Comparison of ENCODE assay signal across 8 cellular contexts in the genomic region with DNA sequence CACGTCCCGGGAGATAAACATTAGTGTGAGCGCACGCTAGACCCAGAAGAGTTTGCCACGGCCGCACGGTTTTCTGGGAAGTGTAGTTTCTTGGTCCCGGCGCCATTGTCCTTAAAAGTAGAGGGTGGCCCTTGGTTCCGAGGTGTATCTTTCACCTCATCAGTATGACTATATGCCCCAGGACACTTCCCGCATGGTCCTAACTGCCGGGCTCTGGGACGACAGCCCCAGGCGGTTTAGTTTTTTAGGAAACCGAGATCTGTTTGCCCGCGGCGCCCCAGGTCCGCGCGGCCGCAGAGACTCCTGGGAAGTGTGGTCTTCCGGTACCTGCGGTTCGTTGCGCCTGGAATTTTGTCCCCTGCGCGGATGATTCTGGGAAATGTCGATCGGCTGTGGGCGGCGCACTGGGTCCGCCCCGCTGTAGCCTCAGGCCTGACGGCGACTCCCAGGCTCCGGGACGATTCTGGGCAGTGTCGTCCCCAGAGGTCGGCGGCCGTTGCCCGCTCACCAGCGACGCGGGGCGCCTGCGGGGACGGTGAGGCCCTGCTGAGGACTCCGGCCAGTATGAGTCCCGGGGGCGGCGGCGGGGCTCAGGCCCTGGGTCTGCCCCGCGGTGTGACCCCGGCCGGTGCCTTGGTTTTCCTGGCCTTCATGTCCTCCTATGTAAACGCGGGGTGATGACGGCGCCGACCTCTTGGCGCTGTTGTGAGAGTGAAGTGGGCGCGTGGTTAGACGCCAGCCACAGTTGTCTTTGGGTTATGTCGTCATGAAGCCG. TPM values are rescaled to one million over a fixed set of nuclear protein-coding genes. Genes with fewer than 3 reads are reported as not detected.
DNase-seq lines count a peak whose midpoint lies in the region; ATAC-seq and TF ChIP-seq lines count a peak whose summit lies in the region.

A gene (plus strand): TSS at position 418 of the 775 bp plus-strand sequence. CDS start 795 bp downstream, outside the sequence.

- peaks cover 19% of the 10 kb centered on the region for H3K9me3 Mint-ChIP-seq in activated T-helper 2 cell treated with anti-CD3 and anti-CD28 coated beads, Interferon-gamma antibody, Interleukin-2, Interleukin-4, amounts not matched to agents 10 μg/mL and 5 μg/mL and 100 μg/mL, durations not matched to agents 14 hours and 24 hours and 36 hours
- peaks cover 21% of the 10 kb centered on the region for H3K9me3 Mint-ChIP-seq in nephron

- peak; percentile 97 for DNase-seq in GM23248
- DNase-seq in Karpas-422: peak; percentile 93
- peak; percentile 92 for DNase-seq in RPMI7951 (ENCODE audit: low read depth)
- peak; percentile 77 for DNase-seq in activated T-helper 2 cell treated with anti-CD3 and anti-CD28 coated beads, Interferon-gamma antibody, Interleukin-2, Interleukin-4, amounts not matched to agents 10 μg/mL and 5 μg/mL and 100 μg/mL, durations not matched to agents 14 hours and 24 hours and 36 hours (ENCODE audit: low spot score)
- peak; percentile 92 for DNase-seq in fibroblast of pulmonary artery (ENCODE audit: low read depth)
- DNase-seq in stimulated activated naive CD8-positive, alpha-beta T cell treated with anti-CD3 and anti-CD28 coated beads, Interleukin-15, Interleukin-2, amounts not matched to agents 100 U/mL and 50 U/mL, for 24 hours: peak; percentile 81

- H3K4me3 ChIP-seq in DOHH2 (ENCODE audit: low read length) (peak within 1 kb of the TSS; percentile 75), GM23248 (peak within 1 kb of the TSS; percentile 88), Karpas-422 (ENCODE audit: low read length) (peak within 1 kb of the TSS; percentile 85), fibroblast of pulmonary artery (replicated peaks; ENCODE audit: low read depth, low read length) (peak within 1 kb of the TSS; percentile 89)

- H3K9ac ChIP-seq in GM23248: peak within 1 kb of the TSS; percentile 96
- peak within 1 kb of the TSS; percentile 83 for H3K9ac ChIP-seq in Karpas-422 (ENCODE audit: low read length)

- peak within 1 kb of the TSS; percentile 95 for H3K27ac Mint-ChIP-seq in activated T-helper 2 cell treated with anti-CD3 and anti-CD28 coated beads, Interferon-gamma antibody, Interleukin-2, Interleukin-4, amounts not matched to agents 10 μg/mL and 5 μg/mL and 100 μg/mL, durations not matched to agents 14 hours and 24 hours and 36 hours
- H3K27ac Mint-ChIP-seq in nephron: peak within 1 kb of the TSS; percentile 97 to 99 (median 97)

- WGBS in GM23248 (ENCODE audit: low coverage in 1 of 2, low lambda C conversion rate in 2 of 2, missing lambda C conversion rate in 2 of 2), 2 experiments: 1 to 2% methylated on average over 43 to 67 of the region's 69 CpGs

- peaks cover 17% of the 10 kb centered on the region for H3K4me1 Mint-ChIP-seq in activated T-helper 2 cell treated with anti-CD3 and anti-CD28 coated beads, Interferon-gamma antibody, Interleukin-2, Interleukin-4, amounts not matched to agents 10 μg/mL and 5 μg/mL and 100 μg/mL, durations not matched to agents 14 hours and 24 hours and 36 hours (ENCODE audit: low read depth)
- H3K4me1 Mint-ChIP-seq in nephron: peaks cover 14% of the 10 kb centered on the region

- no peaks in the 10 kb centered on the region for H3K27me3 Mint-ChIP-seq in activated T-helper 2 cell treated with anti-CD3 and anti-CD28 coated beads, Interferon-gamma antibody, Interleukin-2, Interleukin-4, amounts not matched to agents 10 μg/mL and 5 μg/mL and 100 μg/mL, durations not matched to agents 14 hours and 24 hours and 36 hours (ENCODE audit: low read depth)
- no peaks in the 10 kb centered on the region for H3K27me3 Mint-ChIP-seq in nephron (ENCODE audit: low read depth)

- peaks cover 22% of the 10 kb centered on the region for H3K36me3 Mint-ChIP-seq in activated T-helper 2 cell treated with anti-CD3 and anti-CD28 coated beads, Interferon-gamma antibody, Interleukin-2, Interleukin-4, amounts not matched to agents 10 μg/mL and 5 μg/mL and 100 μg/mL, durations not matched to agents 14 hours and 24 hours and 36 hours (ENCODE audit: low read depth)
- peaks cover 45% of the 10 kb centered on the region for H3K36me3 Mint-ChIP-seq in nephron (ENCODE audit: low read depth)

- in situ Hi-C loops in GM23248 (cut with MboI): no loop called here

- TF ChIP-seq CTCF in DOHH2 (IDR thresholded peaks at IDR 0.05; ENCODE audit: low read depth, low read length, poor library complexity, severe bottlenecking) (peak; percentile 15), fibroblast of pulmonary artery (IDR thresholded peaks at IDR 0.05; ENCODE audit: low read length, missing control alignments) (no peak), nephron (IDR thresholded peaks at IDR 0.05; ENCODE audit: unreplicated experiment in 3 of 3) (no peak)

- H3K4me3 Mint-ChIP-seq in activated T-helper 2 cell treated with anti-CD3 and anti-CD28 coated beads, Interferon-gamma antibody, Interleukin-2, Interleukin-4, amounts not matched to agents 10 μg/mL and 5 μg/mL and 100 μg/mL, durations not matched to agents 14 hours and 24 hours and 36 hours (ENCODE audit: low read depth): peak within 1 kb of the TSS; percentile 91
- H3K4me3 Mint-ChIP-seq in nephron: peak within 1 kb of the TSS; percentile 88 to 96 (median 94)

- H3K4me1 ChIP-seq in DOHH2 (ENCODE audit: control insufficient read depth, low read length) (peaks cover 16% of the 10 kb centered on the region), GM23248 (ENCODE audit: insufficient read depth) (peaks cover 8% of the 10 kb centered on the region), Karpas-422 (ENCODE audit: low read length) (peaks cover 16% of the 10 kb centered on the region)

- ATAC-seq in stimulated activated naive CD8-positive, alpha-beta T cell treated with anti-CD3 and anti-CD28 coated beads, Interleukin-15, Interleukin-2, amounts not matched to agents 100 U/mL and 50 U/mL, for 24 hours: peak; percentile 87

- H3K27ac ChIP-seq in DOHH2 (ENCODE audit: low read depth, low read length) (peak within 1 kb of the TSS; percentile 41), GM23248 (peak within 1 kb of the TSS; percentile 97), Karpas-422 (ENCODE audit: low read length) (no peak within 1 kb of the TSS)

- H3K9me3 ChIP-seq in DOHH2 (ENCODE audit: control insufficient read depth, insufficient read depth, low read length) (no peaks in the 10 kb centered on the region), GM23248 (ENCODE audit: low read depth) (no peaks in the 10 kb centered on the region), Karpas-422 (ENCODE audit: low read length) (peaks cover 10% of the 10 kb centered on the region; the same call in 1 of the 2 replicates)

- peak within 1 kb of the TSS; percentile 91 for H2AFZ ChIP-seq in GM23248
- peak within 1 kb of the TSS; percentile 98 for H2AFZ ChIP-seq in Karpas-422 (ENCODE audit: low read length)

- intact Hi-C loops in activated T-helper 2 cell treated with anti-CD3 and anti-CD28 coated beads, Interferon-gamma antibody, Interleukin-2, Interleukin-4, amounts not matched to agents 10 μg/mL and 5 μg/mL and 100 μg/mL, durations not matched to agents 14 hours and 24 hours and 36 hours (cut with micrococcal nuclease): loop anchor here (1.0 kb wide), 2 partner anchors 39 to 57 kb away; a partner anchor contains a TSS

- no peaks in the 10 kb centered on the region for H4K20me1 ChIP-seq in DOHH2 (ENCODE audit: control insufficient read depth, insufficient read depth, low read depth, low read length)
- H4K20me1 ChIP-seq in GM23248 (ENCODE audit: insufficient read depth): no peaks in the 10 kb centered on the region
- H4K20me1 ChIP-seq in Karpas-422 (ENCODE audit: insufficient read depth, low read depth, low read length): no peaks in the 10 kb centered on the region

- H3F3A ChIP-seq in DOHH2 (ENCODE audit: control insufficient read depth, insufficient read depth) (no peaks in the 10 kb centered on the region), GM23248 (ENCODE audit: insufficient read depth) (no peaks in the 10 kb centered on the region)

- H3K79me2 ChIP-seq in DOHH2 (ENCODE audit: control insufficient read depth, low read length) (peaks cover 2% of the 10 kb centered on the region; the same call in 1 of the 2 replicates), GM23248 (ENCODE audit: insufficient read depth) (peaks cover 16% of the 10 kb centered on the region), Karpas-422 (ENCODE audit: low read length) (peaks cover 5% of the 10 kb centered on the region; the same call in 1 of the 2 replicates)

- H3K4me2 ChIP-seq in DOHH2 (ENCODE audit: low read length) (peak within 1 kb of the TSS; percentile 73), GM23248 (ENCODE audit: unreplicated experiment) (peak within 1 kb of the TSS; percentile 88), Karpas-422 (ENCODE audit: low read depth, low read length, poor library complexity, severe bottlenecking) (peak within 1 kb of the TSS; percentile 96)

- H3K27me3 ChIP-seq in DOHH2 (ENCODE audit: control insufficient read depth, low read length): no peaks in the 10 kb centered on the region
- no peaks in the 10 kb centered on the region for H3K27me3 ChIP-seq in GM23248 (replicated peaks; ENCODE audit: insufficient read depth)
- H3K27me3 ChIP-seq in Karpas-422 (ENCODE audit: low read length): no peaks in the 10 kb centered on the region

- H3K36me3 ChIP-seq in DOHH2 (ENCODE audit: control insufficient read depth, low read length): peaks cover 1% of the 10 kb centered on the region; the same call in 1 of the 2 replicates
- peaks cover 11% of the 10 kb centered on the region for H3K36me3 ChIP-seq in GM23248 (ENCODE audit: low read depth)
- H3K36me3 ChIP-seq in Karpas-422 (ENCODE audit: insufficient read depth, low read length): peaks cover 27% of the 10 kb centered on the region

- no peaks in the 10 kb centered on the region for H3K9me2 ChIP-seq in DOHH2 (replicated peaks; ENCODE audit: control insufficient read depth, low read length)
- no peaks in the 10 kb centered on the region for H3K9me2 ChIP-seq in GM23248 (ENCODE audit: insufficient read depth)
- H3K9me2 ChIP-seq in Karpas-422 (replicated peaks; ENCODE audit: insufficient read depth, low read length): no peaks in the 10 kb centered on the region

RNA-seq across cellular contexts. Expression of the gene that starts here (rescaled TPM):
- total RNA-seq in GM23248 (2014; rRNA removed; shearing (Covaris generic)): 9.4 and 18.6 TPM in 2 replicates
- polyA plus RNA-seq in GM23248 (2016; fragmentation: Nextera tagmentation; extraction: Ambion mirVana): 11.0 and 12.5 TPM in 2 replicates
- total RNA-seq in Karpas-422 (2014; rRNA removed; shearing (Covaris generic); ENCODE audit: low replicate concordance): 11.1 and 23.2 TPM in 2 replicates
- total RNA-seq in RPMI7951 (2014; rRNA removed; shearing (Covaris generic)): 10.8 and 16.8 TPM in 2 replicates
- total RNA-seq in activated T-helper 2 cell treated with anti-CD3 and anti-CD28 coated beads, Interferon-gamma antibody, Interleukin-2, Interleukin-4, amounts not matched to agents 10 μg/mL and 5 μg/mL and 100 μg/mL, durations not matched to agents 14 hours and 24 hours and 36 hours: 2.6 and 3.4 TPM in 2 replicates
